In the genomic region with DNA sequence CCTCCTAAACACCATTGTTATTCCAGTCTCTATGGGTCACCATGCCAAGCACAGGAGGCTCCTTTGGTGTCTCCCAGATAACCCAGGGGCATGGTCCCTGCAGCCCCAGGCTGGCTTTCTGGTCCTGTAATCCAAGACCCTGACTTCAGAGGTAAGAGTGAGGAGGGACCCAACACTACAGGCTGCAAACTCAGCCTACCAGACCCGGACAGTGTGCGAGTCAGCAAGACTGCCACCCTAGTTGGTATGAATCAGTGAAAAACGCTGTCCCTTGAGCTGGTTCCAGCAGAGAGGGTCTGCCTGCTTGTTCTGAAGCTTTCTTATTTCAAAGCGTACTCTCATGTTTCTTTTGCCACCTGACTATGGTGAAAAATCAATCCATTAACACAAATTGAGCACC, we compare ENCODE assay signal across 18 cellular contexts. TPM values are rescaled to one million over a fixed set of nuclear protein-coding genes. Genes with fewer than 3 reads are reported as not detected.
DNase-seq lines count a peak whose midpoint lies in the region; ATAC-seq and TF ChIP-seq lines count a peak whose summit lies in the region.
"Had no signal": no experiment of that assay in that cellular context is flagged by ENCODE, and none has a peak within 500 bp of the region (broad histone marks: within the 10 kb centered on the region; RNA-seq: fewer than 3 reads in every experiment).

No MANE protein-coding gene starts in this region.

- intact Hi-C loops in CD14-positive monocyte (cut with micrococcal nuclease) = no loop called here
- intact Hi-C loops in dendritic cell treated with granulocyte-macrophage colony-stimulating factor and Interleukin-4, amounts not matched to agents 40 ng/mL and 50 ng/mL, for 4 days (cut with micrococcal nuclease) = no loop called here

- no peaks in the 10 kb centered on the region for H3K9me2 ChIP-seq in GM23338 (ENCODE audit: insufficient read depth)

- no peak overlapping the region for H3K4me3 Mint-ChIP-seq in CD14-positive monocyte
- H3K4me3 Mint-ChIP-seq in dendritic cell treated with granulocyte-macrophage colony-stimulating factor and Interleukin-4, amounts not matched to agents 40 ng/mL and 50 ng/mL, for 4 days = no peak overlapping the region
- H3K4me3 Mint-ChIP-seq in GM23338 = no peak overlapping the region
- H3K4me3 Mint-ChIP-seq: central memory CD8-positive, alpha-beta T cell; effector memory CD8-positive, alpha-beta T cell; mesothelial cell of epicardium had no signal

- no peak overlapping the region for H2AFZ ChIP-seq in GM23338

- H3K4me3 ChIP-seq in skeletal muscle satellite cell (ENCODE audit: low read length) (no peak overlapping the region), GM23338 (no peak overlapping the region)
- H3K4me3 ChIP-seq: MG63, SJSA1 had no signal

- H3K36me3 ChIP-seq in skeletal muscle satellite cell (ENCODE audit: insufficient read depth, low read length) = peaks cover 3% of the 10 kb centered on the region
- H3K36me3 ChIP-seq in GM23338 (ENCODE audit: insufficient read depth) = no peaks in the 10 kb centered on the region
- H3K36me3 ChIP-seq: MG63 had no signal

- no peak overlapping the region for H3K27ac ChIP-seq in GM23338 (ENCODE audit: low read depth)
- H3K27ac ChIP-seq: SJSA1 had no signal

- H3K9me3 ChIP-seq in skeletal muscle satellite cell (replicated peaks; ENCODE audit: low read length) = no peaks in the 10 kb centered on the region
- H3K9me3 ChIP-seq: MG63, SJSA1 had no signal

- H3K4me1 Mint-ChIP-seq in CD14-positive monocyte = peaks cover 48% of the 10 kb centered on the region
- peaks cover 66% of the 10 kb centered on the region for H3K4me1 Mint-ChIP-seq in dendritic cell treated with granulocyte-macrophage colony-stimulating factor and Interleukin-4, amounts not matched to agents 40 ng/mL and 50 ng/mL, for 4 days (ENCODE audit: low read depth)
- H3K4me1 Mint-ChIP-seq in GM23338 = peaks cover 28% of the 10 kb centered on the region

- peak; percentile 2 for ATAC-seq in HG02798 (IDR thresholded peaks at IDR 0.05; ENCODE audit: poor library complexity, unreplicated experiment)
- ATAC-seq in GM23338 = no peak
- no peak for ATAC-seq in GM18858 (IDR thresholded peaks at IDR 0.05; ENCODE audit: unreplicated experiment)
- no peak for ATAC-seq in HG02973 (IDR thresholded peaks at IDR 0.05; ENCODE audit: unreplicated experiment)
- ATAC-seq: effector memory CD8-positive, alpha-beta T cell had no signal

- H3K4me2 ChIP-seq in skeletal muscle satellite cell (ENCODE audit: low read length) (peak overlapping the region; percentile 1), GM23338 (no peak overlapping the region)

- H3K9ac ChIP-seq in skeletal muscle satellite cell (ENCODE audit: low read depth, low read length) = no peak overlapping the region

- no peaks in the 10 kb centered on the region for H4K20me1 ChIP-seq in GM23338 (replicated peaks; ENCODE audit: insufficient read depth)

- no peak for DNase-seq in CD14-positive monocyte (ENCODE audit: low spot score)
- DNase-seq in GM23338 (ENCODE audit: low spot score) = no peak
- DNase-seq in NCI-H1092 treated with DMSO at 0.1 percent for 48 hours (lab: John Stamatoyannopoulos, UW) = no peak
- DNase-seq: activated CD4-positive, alpha-beta T cell treated with anti-CD3 and anti-CD28 coated beads for 4 hours; activated T-cell treated with anti-CD3 and anti-CD28 coated beads for 4 hours; effector memory CD8-positive, alpha-beta T cell; NCI-H187 treated with DMSO at 0.1 percent for 48 hours; nucleus accumbens had no signal

- no peak for TF ChIP-seq CTCF in CD14-positive monocyte (IDR thresholded peaks at IDR 0.05)
- no peak for TF ChIP-seq CTCF in GM23338 (conservative IDR thresholded peaks at IDR 0.05; ENCODE audit: low read depth in 2 of 2)

- H3K9me3 Mint-ChIP-seq in CD14-positive monocyte = peaks cover 0 to 3% (median 0%) of the 10 kb centered on the region in 7 donors
- no peaks in the 10 kb centered on the region for H3K9me3 Mint-ChIP-seq in dendritic cell treated with granulocyte-macrophage colony-stimulating factor and Interleukin-4, amounts not matched to agents 40 ng/mL and 50 ng/mL, for 4 days
- no peaks in the 10 kb centered on the region for H3K9me3 Mint-ChIP-seq in GM23338
- H3K9me3 Mint-ChIP-seq: activated naive CD4-positive, alpha-beta T cell treated with anti-CD3 and anti-CD28 coated beads, Interleukin-2, amount 50 U/mL, for 72 hours; central memory CD8-positive, alpha-beta T cell; effector memory CD8-positive, alpha-beta T cell; mesothelial cell of epicardium had no signal

- H3K27me3 ChIP-seq in skeletal muscle satellite cell (ENCODE audit: control insufficient read depth, insufficient read depth, low read length) (no peaks in the 10 kb centered on the region), GM23338 (ENCODE audit: insufficient read depth) (no peaks in the 10 kb centered on the region)
- H3K27me3 ChIP-seq: MG63, SJSA1 had no signal

- H3F3A ChIP-seq in GM23338 (replicated peaks; ENCODE audit: low read depth) = no peaks in the 10 kb centered on the region

- H3K27me3 Mint-ChIP-seq in CD14-positive monocyte (ENCODE audit: low read depth in 3 of 3) = peaks cover 0 to 3% (median 0%) of the 10 kb centered on the region in 3 donors
- H3K27me3 Mint-ChIP-seq in dendritic cell treated with granulocyte-macrophage colony-stimulating factor and Interleukin-4, amounts not matched to agents 40 ng/mL and 50 ng/mL, for 4 days = no peaks in the 10 kb centered on the region
- peaks cover 2% of the 10 kb centered on the region for H3K27me3 Mint-ChIP-seq in GM23338 (ENCODE audit: insufficient read depth, low read depth, poor library complexity)
- H3K27me3 Mint-ChIP-seq: central memory CD8-positive, alpha-beta T cell; effector memory CD8-positive, alpha-beta T cell had no signal

- no peaks in the 10 kb centered on the region for H3K79me2 ChIP-seq in GM23338 (replicated peaks; ENCODE audit: insufficient read depth)

- peak overlapping the region in 5 of 7 donors; percentile 2 to 77 (median 55) for H3K27ac Mint-ChIP-seq in CD14-positive monocyte
- peak overlapping the region; percentile 88 for H3K27ac Mint-ChIP-seq in dendritic cell treated with granulocyte-macrophage colony-stimulating factor and Interleukin-4, amounts not matched to agents 40 ng/mL and 50 ng/mL, for 4 days
- H3K27ac Mint-ChIP-seq in GM23338 = no peak overlapping the region; the same call in 1 of the 2 replicates
- H3K27ac Mint-ChIP-seq: mesothelial cell of epicardium had no signal

- H3K4me1 ChIP-seq in skeletal muscle satellite cell (ENCODE audit: control insufficient read depth, insufficient read depth, low read length) (peaks cover 44% of the 10 kb centered on the region), GM23338 (ENCODE audit: insufficient read depth) (no peaks in the 10 kb centered on the region)

- H3K36me3 Mint-ChIP-seq in CD14-positive monocyte (peaks cover 44 to 49% of the 10 kb centered on the region in 2 donors), GM23338 (ENCODE audit: low read depth) (no peaks in the 10 kb centered on the region)
- peaks cover 5% of the 10 kb centered on the region for H3K36me3 Mint-ChIP-seq in dendritic cell treated with granulocyte-macrophage colony-stimulating factor and Interleukin-4, amounts not matched to agents 40 ng/mL and 50 ng/mL, for 4 days (ENCODE audit: low read depth)
- H3K36me3 Mint-ChIP-seq: activated naive CD4-positive, alpha-beta T cell treated with anti-CD3 and anti-CD28 coated beads, Interleukin-2, amount 50 U/mL, for 72 hours had no signal

TF ChIP-seq in GM23338, 12 proteins besides CTCF, POLR2A, EP300 and RAD21 (continues in another document):
- TF ChIP-seq STAT1 (IDR thresholded peaks at IDR 0.05; ENCODE audit: unreplicated experiment) (no peak), EZH2phosphoT487 (IDR thresholded peaks at IDR 0.05; ENCODE audit: unreplicated experiment) (no peak), JUNB (IDR thresholded peaks at IDR 0.05; ENCODE audit: unreplicated experiment) (no peak), EZH2 (IDR thresholded peaks at IDR 0.05; ENCODE audit: low read depth, unreplicated experiment) (no peak)
- TF ChIP-seq, protein P1, sequence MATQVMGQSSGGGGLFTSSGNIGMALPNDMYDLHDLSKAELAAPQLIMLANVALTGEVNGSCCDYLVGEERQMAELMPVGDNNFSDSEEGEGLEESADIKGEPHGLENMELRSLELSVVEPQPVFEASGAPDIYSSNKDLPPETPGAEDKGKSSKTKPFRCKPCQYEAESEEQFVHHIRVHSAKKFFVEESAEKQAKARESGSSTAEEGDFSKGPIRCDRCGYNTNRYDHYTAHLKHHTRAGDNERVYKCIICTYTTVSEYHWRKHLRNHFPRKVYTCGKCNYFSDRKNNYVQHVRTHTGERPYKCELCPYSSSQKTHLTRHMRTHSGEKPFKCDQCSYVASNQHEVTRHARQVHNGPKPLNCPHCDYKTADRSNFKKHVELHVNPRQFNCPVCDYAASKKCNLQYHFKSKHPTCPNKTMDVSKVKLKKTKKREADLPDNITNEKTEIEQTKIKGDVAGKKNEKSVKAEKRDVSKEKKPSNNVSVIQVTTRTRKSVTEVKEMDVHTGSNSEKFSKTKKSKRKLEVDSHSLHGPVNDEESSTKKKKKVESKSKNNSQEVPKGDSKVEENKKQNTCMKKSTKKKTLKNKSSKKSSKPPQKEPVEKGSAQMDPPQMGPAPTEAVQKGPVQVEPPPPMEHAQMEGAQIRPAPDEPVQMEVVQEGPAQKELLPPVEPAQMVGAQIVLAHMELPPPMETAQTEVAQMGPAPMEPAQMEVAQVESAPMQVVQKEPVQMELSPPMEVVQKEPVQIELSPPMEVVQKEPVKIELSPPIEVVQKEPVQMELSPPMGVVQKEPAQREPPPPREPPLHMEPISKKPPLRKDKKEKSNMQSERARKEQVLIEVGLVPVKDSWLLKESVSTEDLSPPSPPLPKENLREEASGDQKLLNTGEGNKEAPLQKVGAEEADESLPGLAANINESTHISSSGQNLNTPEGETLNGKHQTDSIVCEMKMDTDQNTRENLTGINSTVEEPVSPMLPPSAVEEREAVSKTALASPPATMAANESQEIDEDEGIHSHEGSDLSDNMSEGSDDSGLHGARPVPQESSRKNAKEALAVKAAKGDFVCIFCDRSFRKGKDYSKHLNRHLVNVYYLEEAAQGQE (IDR thresholded peaks at IDR 0.05; ENCODE audit: unreplicated experiment) = no peak

RNA-seq across cellular contexts. Expression of a gene that starts 47.6 kb away (rescaled TPM):
- polyA plus RNA-seq in CD14-positive monocyte = 10 to 100 TPM; 84.4 to 88.3 TPM
- 8.3 and 10.9 TPM in 2 replicates for total RNA-seq in skeletal muscle satellite cell (2012; rRNA removed)
- total RNA-seq in GM23338 (2014; rRNA removed; shearing (Covaris generic)) = 37.9 and 43.0 TPM in 2 replicates
- 38.4 and 39.6 TPM in 2 replicates for polyA plus RNA-seq in GM23338 (2016; fragmentation: Nextera tagmentation; extraction: Ambion mirVana)
